11 cellular contexts compared by ENCODE assay signal in genomic region chr10:77160679-77161078, GRCh38.
DNase-seq lines count a peak whose midpoint lies in the region; ATAC-seq and TF ChIP-seq lines count a peak whose summit lies in the region.
"Had no signal": no experiment of that assay in that cellular context is flagged by ENCODE, and none has a peak within 500 bp of the region (broad histone marks: within the 10 kb centered on the region; RNA-seq: fewer than 3 reads in every experiment).

No MANE protein-coding gene starts in this region.

- peaks cover 4% of the 10 kb centered on the region; the same call in 1 of the 2 replicates for H3K27me3 Mint-ChIP-seq in HFFc6 (ENCODE audit: insufficient read depth)

- no peaks in the 10 kb centered on the region for H3K36me3 ChIP-seq in PC-3 (ENCODE audit: low read depth, low read length)
- no peaks in the 10 kb centered on the region for H3K36me3 ChIP-seq in left lung

- in situ Hi-C loops in GM13977 (cut with MboI; ENCODE audit: low pct_unique_long_range_greater_than_20kb, low sequenced_read_pairs, unreplicated experiment): no loop called here

- TF ChIP-seq CTCF in HFFc6 (IDR thresholded peaks at IDR 0.05): no peak
- no peak for TF ChIP-seq CTCF in PC-3 (conservative IDR thresholded peaks at IDR 0.05; ENCODE audit: low read depth, low read length)
- TF ChIP-seq CTCF in fibroblast of pulmonary artery (IDR thresholded peaks at IDR 0.05; ENCODE audit: low read length, missing control alignments): no peak
- no peak for TF ChIP-seq CTCF in left lung (IDR thresholded peaks at IDR 0.05)
- TF ChIP-seq CTCF in GM13977 (IDR thresholded peaks at IDR 0.05; ENCODE audit: extremely low read depth, insufficient read depth, missing control alignments): no peak

- DNase-seq in A172 (ENCODE audit: low spot score) (peak; percentile 96), HFFc6 (peak; percentile 95), PC-3 (peak; percentile 100), fibroblast of pulmonary artery (ENCODE audit: low read depth) (peak; percentile 67), left lung (no peak), GM13977 (ENCODE audit: low spot score) (no peak)
- DNase-seq in effector CD4-positive, alpha-beta T cell: no peak
- DNase-seq: CD4-positive, alpha-beta T cell had no signal

- H3K36me3 Mint-ChIP-seq in HFFc6 (ENCODE audit: low read depth): 0 out of 2 replicates have a peak, but pooled peaks cover 4% of the 10 kb centered on the region
- H3K36me3 Mint-ChIP-seq: activated naive CD4-positive, alpha-beta T cell treated with anti-CD3 and anti-CD28 coated beads, Interleukin-2, amount 50 U/mL, for 72 hours had no signal

- no peaks in the 10 kb centered on the region for H3K9me3 Mint-ChIP-seq in HFFc6
- H3K9me3 Mint-ChIP-seq: activated naive CD4-positive, alpha-beta T cell treated with anti-CD3 and anti-CD28 coated beads, Interleukin-2, amount 50 U/mL, for 72 hours; CD4-positive, alpha-beta T cell; T-helper 1 cell treated with Interleukin-12 subunit alpha and Interleukin-12 subunit beta and Interleukin-4 antibody, amounts not matched to agents 30 μg/mL and 1 μg/mL, for 36 hours had no signal

- H3F3A ChIP-seq in PC-3 (ENCODE audit: low read length, unreplicated experiment): peaks cover 58% of the 10 kb centered on the region

- H3K4me2 ChIP-seq in PC-3 (ENCODE audit: low read length): peak overlapping the region; percentile 70

- H3K4me1 ChIP-seq in PC-3 (ENCODE audit: insufficient read depth, low read length) (peaks cover 68% of the 10 kb centered on the region), left lung (peaks cover 4 to 6% of the 10 kb centered on the region in 2 donors)

- peak overlapping the region; percentile 48 for H3K9ac ChIP-seq in PC-3 (ENCODE audit: low read length)

- POLR2A ChIA-PET in PC-3 (lab: Charles Lee; ENCODE audit: unreplicated experiment): interaction anchor here (0.5 to 0.7 kb wide), 7 partner anchors 10 to 468 kb away, joined by 3 to 21 read pairs (median 3); no protein-coding TSS in a partner anchor

- H3K4me3 Mint-ChIP-seq in HFFc6: peak overlapping the region; percentile 65
- H3K4me3 Mint-ChIP-seq: CD4-positive, alpha-beta T cell; T-helper 1 cell treated with Interleukin-12 subunit alpha and Interleukin-12 subunit beta and Interleukin-4 antibody, amounts not matched to agents 30 μg/mL and 1 μg/mL, for 36 hours had no signal

- peak overlapping the region; percentile 89 for H3K27ac Mint-ChIP-seq in HFFc6
- H3K27ac Mint-ChIP-seq: activated naive CD4-positive, alpha-beta T cell treated with anti-CD3 and anti-CD28 coated beads, Interleukin-2, amount 50 U/mL, for 72 hours; CD4-positive, alpha-beta T cell; T-helper 1 cell treated with Interleukin-12 subunit alpha and Interleukin-12 subunit beta and Interleukin-4 antibody, amounts not matched to agents 30 μg/mL and 1 μg/mL, for 36 hours had no signal

- H3K4me3 ChIP-seq in PC-3 (ENCODE audit: low read length): peak overlapping the region; percentile 1; the same call in 1 of the 2 replicates
- H3K4me3 ChIP-seq in fibroblast of pulmonary artery (replicated peaks; ENCODE audit: low read depth, low read length): no peak overlapping the region
- H3K4me3 ChIP-seq in left lung: no peak overlapping the region

- peaks cover 24% of the 10 kb centered on the region for H3K4me1 Mint-ChIP-seq in HFFc6 (ENCODE audit: low read depth)

- intact Hi-C loops in PC-3 (cut with micrococcal nuclease) (loop anchor here (1.0 to 10.0 kb wide), 6 partner anchors 40 to 867 kb away; partner anchors contain the start of genes DLG5 and POLR3A), left lung (cut with DNase I) (no loop called here)

- ATAC-seq in PC-3: peak; percentile 63
- ATAC-seq in left lung: no peak
- ATAC-seq in GM18907 (IDR thresholded peaks at IDR 0.05; ENCODE audit: unreplicated experiment): no peak

- H2AFZ ChIP-seq in PC-3 (ENCODE audit: low read length): peak overlapping the region; percentile 9; the same call in 1 of the 2 replicates

- BruUV-seq in PC-3 (replicated peaks; lab: Mats Ljungman, UMichigan): no TSS peak

- CTCF ChIA-PET in PC-3 (lab: Charles Lee): interaction anchor here (0.6 to 1.4 kb wide), 8 partner anchors 47 to 596 kb away, joined by 3 to 11 read pairs (median 4); no protein-coding TSS in a partner anchor

- no peaks in the 10 kb centered on the region for H4K20me1 ChIP-seq in PC-3 (ENCODE audit: low read length)

- H3K27me3 ChIP-seq in PC-3 (ENCODE audit: low read length): no peaks in the 10 kb centered on the region
- H3K27me3 ChIP-seq in left lung: peaks cover 0 to 20% of the 10 kb centered on the region in 2 donors

- H3K79me2 ChIP-seq in PC-3 (ENCODE audit: low read length): no peaks in the 10 kb centered on the region

- H3K9me2 ChIP-seq in PC-3 (replicated peaks; ENCODE audit: low read length): no peaks in the 10 kb centered on the region

- no peaks in the 10 kb centered on the region for H3K9me3 ChIP-seq in PC-3 (ENCODE audit: low read length)
- no peaks in the 10 kb centered on the region for H3K9me3 ChIP-seq in left lung

- H3K27ac ChIP-seq in PC-3 (ENCODE audit: low read length) (no peak overlapping the region; the same call in 1 of the 2 replicates), left lung (no peak overlapping the region)

Comparison
In these comparisons a context has a peak if more than half of its experiments do, and no peak if none do; other contexts are left out.
1. DNase-seq: peak in A172 (single experiment), HFFc6 (single experiment), PC-3 (single experiment) and fibroblast of pulmonary artery (single experiment); none in left lung (0 of 2), GM13977 (single experiment) and effector CD4-positive, alpha-beta T cell (single experiment).